ENCODE assay signal across 9 cellular contexts in genomic region chr16:56262148-56262878, GRCh38.
DNase-seq lines count a peak whose midpoint lies in the region; ATAC-seq, FAIRE-seq and TF ChIP-seq lines count a peak whose summit lies in the region.
"Had no signal": no experiment of that assay in that cellular context is flagged by ENCODE, and none has a peak within 500 bp of the region (broad histone marks: within the 10 kb centered on the region; RNA-seq: fewer than 3 reads in every experiment).

No MANE protein-coding gene starts in this region.

- no peak overlapping the region for H2AFZ ChIP-seq in smooth muscle cell (ENCODE audit: low read depth)

- H3K4me1 Mint-ChIP-seq in nephron = peaks cover 38% of the 10 kb centered on the region

- peak overlapping the region; percentile 22 to 85 (median 67) for H3K4me2 ChIP-seq in BLaER1 treated with 17β-estradiol and CSF1 and Interleukin-3, amounts not matched to agents 10 nM and 100 nM
- H3K4me2 ChIP-seq in smooth muscle cell = no peak overlapping the region

- peaks cover 8% of the 10 kb centered on the region for H3K27me3 Mint-ChIP-seq in nephron (ENCODE audit: low read depth)

- 53% methylated on average over 10 of the region's 10 CpGs for WGBS in smooth muscle cell (ENCODE audit: low lambda C conversion rate)

- H3K36me3 ChIP-seq in BLaER1 treated with 17β-estradiol and CSF1 and Interleukin-3, amounts not matched to agents 10 nM and 100 nM = no peaks in the 10 kb centered on the region
- H3K36me3 ChIP-seq in smooth muscle cell (ENCODE audit: low read depth) = no peaks in the 10 kb centered on the region
- H3K36me3 ChIP-seq: gastroesophageal sphincter had no signal

- no peaks in the 10 kb centered on the region for H3K9me3 ChIP-seq in BLaER1 treated with 17β-estradiol and CSF1 and Interleukin-3, amounts not matched to agents 10 nM and 100 nM (replicated peaks in 1 of 11)
- no peaks in the 10 kb centered on the region for H3K9me3 ChIP-seq in smooth muscle cell (replicated peaks; ENCODE audit: low read depth)
- H3K9me3 ChIP-seq: gastroesophageal sphincter had no signal

- H3K4me3 ChIP-seq in BLaER1 treated with 17β-estradiol and CSF1 and Interleukin-3, amounts not matched to agents 10 nM and 100 nM = no peak overlapping the region
- no peak overlapping the region for H3K4me3 ChIP-seq in smooth muscle cell
- H3K4me3 ChIP-seq: gastroesophageal sphincter had no signal

- peak overlapping the region; percentile 84 to 91 (median 90) for H3K27ac Mint-ChIP-seq in nephron

- no peaks in the 10 kb centered on the region for H3K79me2 ChIP-seq in smooth muscle cell (ENCODE audit: low read depth)

- peaks cover 9 to 60% (median 47%) of the 10 kb centered on the region in 10 experiments; a peak in 18 of 20 replicates for H3K4me1 ChIP-seq in BLaER1 treated with 17β-estradiol and CSF1 and Interleukin-3, amounts not matched to agents 10 nM and 100 nM
- H3K4me1 ChIP-seq in smooth muscle cell (ENCODE audit: low read depth) = no peaks in the 10 kb centered on the region

- FAIRE-seq in frontal cortex (lab: Jason Lieb, UNC) = no peak

- no peaks in the 10 kb centered on the region for H3K9me3 Mint-ChIP-seq in nephron

- TF ChIP-seq CTCF in nephron (IDR thresholded peaks at IDR 0.05; ENCODE audit: unreplicated experiment in 3 of 3) (no peak), smooth muscle cell (IDR thresholded peaks at IDR 0.05; ENCODE audit: borderline replicate concordance, insufficient read depth, poor library complexity, severe bottlenecking) (no peak)

- no peak for ATAC-seq in GM21528 (IDR thresholded peaks at IDR 0.05; ENCODE audit: low FRiP score, unreplicated experiment)
- ATAC-seq: gastroesophageal sphincter had no signal

- no peak overlapping the region; a peak in 1 of 22 replicates for H3K27ac ChIP-seq in BLaER1 treated with 17β-estradiol and CSF1 and Interleukin-3, amounts not matched to agents 10 nM and 100 nM
- H3K27ac ChIP-seq in smooth muscle cell (ENCODE audit: low read depth) = no peak overlapping the region
- H3K27ac ChIP-seq: gastroesophageal sphincter had no signal

- peak overlapping the region in 1 of 11 experiments; percentile 6; a peak in 1 of 22 replicates for H3K9ac ChIP-seq in BLaER1 treated with 17β-estradiol and CSF1 and Interleukin-3, amounts not matched to agents 10 nM and 100 nM
- no peak overlapping the region for H3K9ac ChIP-seq in smooth muscle cell (ENCODE audit: low read depth)

- H3K27me3 ChIP-seq in BLaER1 treated with 17β-estradiol and CSF1 and Interleukin-3, amounts not matched to agents 10 nM and 100 nM = no peaks in the 10 kb centered on the region
- no peaks in the 10 kb centered on the region for H3K27me3 ChIP-seq in smooth muscle cell (ENCODE audit: low read depth)
- H3K27me3 ChIP-seq: gastroesophageal sphincter had no signal

- peak overlapping the region in 1 of 3 experiments; percentile 27 for H3K4me3 Mint-ChIP-seq in nephron

- H3K36me3 Mint-ChIP-seq in nephron (ENCODE audit: low read depth) = no peaks in the 10 kb centered on the region

- peak; percentile 24 for DNase-seq in NOMO-1 treated with DMSO at 0.1 percent for 48 hours (lab: John Stamatoyannopoulos, UW; ENCODE audit: unreplicated experiment)
- peak; percentile 41 for DNase-seq in activated T-helper 9 cell treated with anti-CD3 and anti-CD28 coated beads, Interleukin-2, amount 50 U/mL, for 16 hours (ENCODE audit: low read depth)
- no peak for DNase-seq in GDM1 (lab: John Stamatoyannopoulos, UW)
- no peak for DNase-seq in smooth muscle cell (lab: John Stamatoyannopoulos, UW; ENCODE audit: unreplicated experiment)
- DNase-seq in frontal cortex (ENCODE audit: low spot score in 2 of 2) = no peak

- H3F3A ChIP-seq in smooth muscle cell (ENCODE audit: low read depth) = no peaks in the 10 kb centered on the region

- no peaks in the 10 kb centered on the region; a peak in 1 of 22 replicates for H4K20me1 ChIP-seq in BLaER1 treated with 17β-estradiol and CSF1 and Interleukin-3, amounts not matched to agents 10 nM and 100 nM
- H4K20me1 ChIP-seq in smooth muscle cell (ENCODE audit: low read depth) = no peaks in the 10 kb centered on the region

Comparison
In these comparisons a context has a peak if more than half of its experiments do, and no peak if none do; other contexts are left out.
1. DNase-seq: peak in NOMO-1 treated with DMSO at 0.1 percent for 48 hours (single experiment) and activated T-helper 9 cell treated with anti-CD3 and anti-CD28 coated beads, Interleukin-2, amount 50 U/mL, for 16 hours (single experiment); none in GDM1 (single experiment), smooth muscle cell (single experiment) and frontal cortex (0 of 2).